Comparison of ENCODE assay signal across 1 cellular context in genomic region chr2:30503007-30503691, GRCh38.
TF ChIP-seq lines count a peak whose summit lies in the region.

No MANE protein-coding gene starts in this region.

TF ChIP-seq in endothelial cell of umbilical vein, 7 proteins besides CTCF, POLR2A, EP300 and RAD21 (continued from another document):
- TF ChIP-seq JUN (IDR thresholded peaks at IDR 0.05; ENCODE audit: borderline replicate concordance, insufficient read depth, insufficient read length, low read depth) (no peak), FOS (IDR thresholded peaks at IDR 0.05; ENCODE audit: borderline replicate concordance, insufficient read depth, low read length) (no peak), EZH2 (IDR thresholded peaks at IDR 0.05; ENCODE audit: borderline replicate concordance, low read depth, low read length, severe bottlenecking) (no peak)
TF ChIP-seq in endothelial cell of umbilical vein: peak in this region for 0.
